Comparison of ENCODE assay signal across 8 cellular contexts in the genomic region with DNA sequence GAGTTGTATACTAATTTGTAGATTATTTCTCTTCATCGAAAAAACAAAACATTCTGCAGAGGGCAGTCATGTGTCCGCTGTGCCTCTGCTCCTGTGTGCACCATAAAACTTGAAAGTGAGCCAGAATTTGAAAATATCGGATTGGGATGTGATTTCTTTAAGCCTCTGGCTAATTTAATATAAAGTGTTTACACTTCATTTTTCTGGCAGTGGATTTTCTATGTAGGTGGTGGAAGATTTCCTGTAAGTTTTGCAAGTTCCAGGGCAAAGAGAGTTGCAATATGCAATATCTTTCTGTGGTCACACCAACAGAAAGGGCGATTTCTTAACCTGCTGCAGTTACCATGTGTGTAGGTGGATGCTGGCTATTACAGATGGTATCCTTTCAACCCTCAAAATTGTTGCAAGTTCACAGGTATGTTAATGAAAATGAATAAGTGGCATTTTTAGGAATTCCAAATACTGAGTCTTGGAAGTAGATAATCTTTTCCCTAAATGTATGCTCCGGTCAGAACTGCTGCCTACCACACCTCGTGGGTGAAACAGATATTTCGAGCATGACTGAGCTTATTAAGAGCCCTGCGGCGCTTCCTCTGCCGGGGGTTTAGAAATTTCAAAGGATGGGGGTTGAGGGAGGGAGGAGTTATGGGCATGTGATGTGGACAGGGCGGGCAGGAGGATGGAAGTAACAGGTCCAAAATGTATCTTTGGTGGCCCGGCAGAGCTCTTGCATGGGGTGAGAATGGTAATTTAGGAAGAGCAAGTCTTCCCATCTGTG.
A peak's percentile ranks its signal among the peaks of the same experiment; 100 is the strongest.
DNase-seq lines count a peak whose midpoint lies in the region; ATAC-seq and TF ChIP-seq lines count a peak whose summit lies in the region.

No MANE protein-coding gene starts in this region.

- no peaks in the 10 kb centered on the region for H3K27me3 ChIP-seq in H7 (ENCODE audit: control insufficient read depth, insufficient read depth, low read length)

- TF ChIP-seq CTCF in astrocyte of the spinal cord (IDR thresholded peaks at IDR 0.05; ENCODE audit: low read depth, low read length), result no peak

- peak overlapping the region; percentile 18 for H3K4me3 ChIP-seq in astrocyte of the spinal cord (ENCODE audit: low read depth, low read length)
- H3K4me3 ChIP-seq in H7 (ENCODE audit: insufficient read depth, low read depth, low read length), result no peak overlapping the region

- no peaks in the 10 kb centered on the region for H3K36me3 ChIP-seq in H7 (replicated peaks; ENCODE audit: control insufficient read depth, insufficient read depth, low read length)

- H3K4me1 Mint-ChIP-seq in naive thymus-derived CD8-positive, alpha-beta T cell, result peaks cover 17 to 55% (median 37%) of the 10 kb centered on the region in 4 donors

- peak in 1 of 2 donors; percentile 53 for ATAC-seq in naive thymus-derived CD8-positive, alpha-beta T cell

- peak overlapping the region in 7 of 10 donors; percentile 1 to 41 (median 17) for H3K4me3 Mint-ChIP-seq in naive thymus-derived CD8-positive, alpha-beta T cell

- peaks cover 3 to 10% (median 8%) of the 10 kb centered on the region in 3 donors for H3K36me3 Mint-ChIP-seq in naive thymus-derived CD8-positive, alpha-beta T cell

- POLR2A ChIA-PET in naive thymus-derived CD8-positive, alpha-beta T cell (lab: Charles Lee), result interaction anchor here (1.0 kb wide), 1 partner anchor 8 kb away, joined by 3 read pairs; no protein-coding TSS in a partner anchor

- in situ Hi-C loops in astrocyte of the spinal cord (cut with HindIII; ENCODE audit: low sequenced_read_pairs), result no loop called here

- H3K9me3 Mint-ChIP-seq in naive thymus-derived CD8-positive, alpha-beta T cell, result no peaks in the 10 kb centered on the region

- H3K27ac Mint-ChIP-seq in naive thymus-derived CD8-positive, alpha-beta T cell, result peak overlapping the region in 3 of 10 donors; percentile 4 to 55 (median 7)

- intact Hi-C loops in posterior cingulate gyrus (cut with DNase I), result no loop called here

- DNase-seq in DMS79 treated with DMSO at 0.1 percent for 48 hours (lab: John Stamatoyannopoulos, UW) (peak; percentile 10), DMS79 (lab: John Stamatoyannopoulos, UW) (no peak), Kasumi-1 (lab: John Stamatoyannopoulos, UW) (peak; percentile 39 to 44), astrocyte of the spinal cord (ENCODE audit: low read depth, low spot score) (peak; percentile 88), NCI-H1436 (lab: John Stamatoyannopoulos, UW) (no peak), H7 (no peak), posterior cingulate gyrus (no peak)
- no peak for DNase-seq in naive thymus-derived CD8-positive, alpha-beta T cell

- H3K27me3 Mint-ChIP-seq in naive thymus-derived CD8-positive, alpha-beta T cell, result peaks cover 0 to 2% (median 0%) of the 10 kb centered on the region in 5 donors

Comparison
In these comparisons a context has a peak if more than half of its experiments do, and no peak if none do; other contexts are left out.
1. DNase-seq: peak in DMS79 treated with DMSO at 0.1 percent for 48 hours (single experiment), Kasumi-1 (2 of 2) and astrocyte of the spinal cord (single experiment); none in DMS79 (single experiment), naive thymus-derived CD8-positive, alpha-beta T cell (0 of 10), NCI-H1436 (single experiment), H7 (single experiment) and posterior cingulate gyrus (0 of 10).